In genomic region chr1:115717541-115717940, GRCh38 we compare ENCODE assay signal across 8 cellular contexts. TPM values are rescaled to one million over a fixed set of nuclear protein-coding genes. Genes with fewer than 3 reads are reported as not detected.
DNase-seq lines count a peak whose midpoint lies in the region; ATAC-seq and TF ChIP-seq lines count a peak whose summit lies in the region.

No MANE protein-coding gene starts in this region.

- no peaks in the 10 kb centered on the region for H3K79me1 ChIP-seq in mesendoderm (ENCODE audit: low read length)

- H3K18ac ChIP-seq in mesendoderm (ENCODE audit: low read length) = no peak overlapping the region

- no peaks in the 10 kb centered on the region for H4K20me1 ChIP-seq in mammary epithelial cell (ENCODE audit: insufficient read depth, low read length)

- H2BK5ac ChIP-seq in mesendoderm (ENCODE audit: low read length) = no peak overlapping the region

- in situ Hi-C loops in mammary epithelial cell (cut with MboI; ENCODE audit: low sequenced_read_pairs in 2 of 2) = loop anchor here in 1 of 2 donors (5.0 kb wide), 1 partner anchor 45 kb away; no protein-coding TSS in a partner anchor

- H3K79me2 ChIP-seq in mammary epithelial cell (ENCODE audit: insufficient read depth, low read length) = no peaks in the 10 kb centered on the region
- no peaks in the 10 kb centered on the region for H3K79me2 ChIP-seq in mesendoderm (ENCODE audit: control insufficient read depth, insufficient read depth, low read length)

- no peak overlapping the region for H3K23ac ChIP-seq in mesendoderm (ENCODE audit: low read length)

- H2AK5ac ChIP-seq in mesendoderm (ENCODE audit: low read length) = no peak overlapping the region

- no TSS peak for BruUV-seq in mammary epithelial cell (replicated peaks; lab: Mats Ljungman, UMichigan)

- TF ChIP-seq CTCF in mammary epithelial cell (conservative IDR thresholded peaks at IDR 0.05 in 1 of 2, IDR thresholded peaks at IDR 0.05 in 1 of 2; ENCODE audit: extremely low read depth in 1 of 2, insufficient read depth in 1 of 2, low read depth in 1 of 2, low read length in 2 of 2) = peak; percentile 39 to 46

- H3K4me1 ChIP-seq in mammary epithelial cell (ENCODE audit: insufficient read depth, low read length) (peaks cover 27% of the 10 kb centered on the region), mesendoderm (ENCODE audit: control insufficient read depth, low read depth, low read length) (peaks cover 2% of the 10 kb centered on the region)

- no peak overlapping the region for H3K4ac ChIP-seq in mesendoderm (ENCODE audit: low read depth, low read length)

- no peak overlapping the region for H2BK120ac ChIP-seq in mesendoderm (ENCODE audit: low read depth, low read length)

- intact Hi-C loops in mammary epithelial cell (cut with micrococcal nuclease) = loop anchor here (1.0 kb wide), 2 partner anchors 47 to 54 kb away; no protein-coding TSS in a partner anchor

- H3K9ac ChIP-seq in mammary epithelial cell (ENCODE audit: insufficient read depth, low read length) = no peak overlapping the region
- H3K9ac ChIP-seq in mesendoderm (ENCODE audit: low read length) = no peak overlapping the region

- H3K9me3 ChIP-seq in mammary epithelial cell (replicated peaks; ENCODE audit: insufficient read depth, low read length) = no peaks in the 10 kb centered on the region

- H4K8ac ChIP-seq in mesendoderm (ENCODE audit: low read depth, low read length) = no peak overlapping the region

- H3K27me3 ChIP-seq in mammary epithelial cell (ENCODE audit: insufficient read depth, low read length) = no peaks in the 10 kb centered on the region
- no peaks in the 10 kb centered on the region for H3K27me3 ChIP-seq in mesendoderm (ENCODE audit: insufficient read depth, low read length, poor library complexity)

- H2BK15ac ChIP-seq in mesendoderm (replicated peaks; ENCODE audit: low read depth) = no peak overlapping the region

- WGBS in mammary epithelial cell (ENCODE audit: low coverage, missing lambda C conversion rate) = 46% methylated on average over 5 of the region's 5 CpGs
- WGBS in mesendoderm (ENCODE audit: extremely low coverage, insufficient coverage, low lambda C conversion rate) = no CpG with 5 or more reads among the region's 5 CpGs

- H3K27ac ChIP-seq in mammary epithelial cell (ENCODE audit: insufficient read depth, low read depth, low read length) (no peak overlapping the region), mesendoderm (ENCODE audit: low read depth, low read length) (no peak overlapping the region)

- ATAC-seq in GM21786 (IDR thresholded peaks at IDR 0.05; ENCODE audit: unreplicated experiment) = no peak
- no peak for ATAC-seq in HG02759 (IDR thresholded peaks at IDR 0.05; ENCODE audit: unreplicated experiment)

- no peak overlapping the region for H4K5ac ChIP-seq in mesendoderm (ENCODE audit: low read length)

- H3K36me3 ChIP-seq in mammary epithelial cell (ENCODE audit: insufficient read depth, low read length) (no peaks in the 10 kb centered on the region), mesendoderm (ENCODE audit: control insufficient read depth, insufficient read depth, low read length) (no peaks in the 10 kb centered on the region)

- dilution Hi-C loops in mammary epithelial cell (cut with HindIII; ENCODE audit: low sequenced_read_pairs) = no loop called here

- DNase-seq in activated T-cell treated with anti-CD3 and anti-CD28 coated beads for 24 hours (ENCODE audit: low read depth) (peak; percentile 6), activated T-cell treated with anti-CD3 and anti-CD28 coated beads for 4 hours (no peak), NCI-H2171 treated with DMSO at 0.1 percent for 48 hours (lab: John Stamatoyannopoulos, UW) (peak; percentile 28), mammary epithelial cell (peak; percentile 30), mesendoderm (peak; percentile 74), epidermal melanocyte (ENCODE audit: insufficient read length, low spot score) (no peak)

- H3K4me2 ChIP-seq in mammary epithelial cell (ENCODE audit: insufficient read depth, low read depth, low read length) (no peak overlapping the region), mesendoderm (ENCODE audit: low read length) (no peak overlapping the region)

- no peak overlapping the region for H3K56ac ChIP-seq in mesendoderm (ENCODE audit: low read length)

- CTCF ChIA-PET in mammary epithelial cell (lab: Charles Lee; ENCODE audit: low non-redundant PET) = interaction anchor here (0.7 kb wide), 1 partner anchor 47 kb away, joined by 3 read pairs; no protein-coding TSS in a partner anchor

- no peak overlapping the region for H2AFZ ChIP-seq in mammary epithelial cell (ENCODE audit: low read depth, low read length)

- H3K4me3 ChIP-seq in mammary epithelial cell (replicated peaks in 1 of 3; ENCODE audit: insufficient read depth in 1 of 3, low read depth in 2 of 3, low read length in 3 of 3) = no peak overlapping the region
- no peak overlapping the region for H3K4me3 ChIP-seq in mesendoderm (ENCODE audit: low read length)

RNA-seq across cellular contexts. Expression of gene CASQ2, which starts 51.0 kb away (rescaled TPM):
- not detected for total RNA-seq in mammary epithelial cell
- polyA plus RNA-seq in mammary epithelial cell = not detected
- polyA minus RNA-seq in mammary epithelial cell = not detected
- polyA plus RNA-seq in mesendoderm (2013, experiment 1 of 2) = not detected
- polyA plus RNA-seq in mesendoderm (2013, experiment 2 of 2) = 0.01 TPM

Comparison
In these comparisons a context has a peak if more than half of its experiments do, and no peak if none do; other contexts are left out.
1. DNase-seq: peak in activated T-cell treated with anti-CD3 and anti-CD28 coated beads for 24 hours (single experiment), NCI-H2171 treated with DMSO at 0.1 percent for 48 hours (single experiment), mammary epithelial cell (single experiment) and mesendoderm (single experiment); none in activated T-cell treated with anti-CD3 and anti-CD28 coated beads for 4 hours (single experiment) and epidermal melanocyte (single experiment).